Comparison of ENCODE assay signal across 8 cellular contexts in the genomic region with DNA sequence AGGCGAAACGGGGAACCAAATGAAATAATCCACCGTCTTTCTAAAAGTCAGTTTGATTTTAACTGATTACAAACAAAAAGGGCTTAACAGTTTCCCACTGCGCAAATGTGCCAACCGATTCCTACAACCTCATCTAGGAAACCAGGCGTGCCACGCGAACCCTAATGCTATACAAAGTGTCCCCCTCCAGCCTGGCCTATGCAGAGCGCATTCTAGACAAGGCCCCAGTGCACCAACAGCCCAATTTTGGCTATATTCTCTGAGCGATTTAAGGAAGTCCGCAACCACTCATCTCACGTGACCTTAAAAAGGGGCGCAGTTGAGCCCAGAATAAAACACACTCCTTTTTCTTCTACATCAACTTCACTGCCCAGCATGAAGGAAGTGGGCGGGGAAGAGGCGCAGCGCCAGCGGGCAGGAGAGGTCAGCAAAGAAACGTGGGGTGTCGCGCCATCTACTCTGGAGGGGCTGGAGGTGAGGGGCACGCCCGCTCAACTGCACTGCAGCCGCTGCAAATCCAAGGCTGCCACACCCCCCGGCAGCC. TPM values are rescaled to one million over a fixed set of nuclear protein-coding genes. Genes with fewer than 3 reads are reported as not detected.
DNase-seq lines count a peak whose midpoint lies in the region; ATAC-seq and TF ChIP-seq lines count a peak whose summit lies in the region.

No MANE protein-coding gene starts in this region.

- TF ChIP-seq POLR2A in upper lobe of left lung (IDR thresholded peaks at IDR 0.05): no peak

- peak; percentile 38 for ATAC-seq in GM21381 (IDR thresholded peaks at IDR 0.05; ENCODE audit: unreplicated experiment)
- peak; percentile 61 to 72 for ATAC-seq in upper lobe of left lung (ENCODE audit: low FRiP score in 2 of 2)

- TF ChIP-seq EP300 in upper lobe of left lung (IDR thresholded peaks at IDR 0.05): no peak

- no peaks in the 10 kb centered on the region for H3K9me3 ChIP-seq in upper lobe of left lung

- DNase-seq in HL-60 (ENCODE audit: low read depth in 1 of 2, low spot score in 1 of 2) (peak; percentile 48 to 74), T1000 (lab: John Stamatoyannopoulos, UW) (peak; percentile 45), epidermal melanocyte (ENCODE audit: insufficient read length, low spot score) (peak; percentile 25), mucosa of gallbladder (ENCODE audit: low spot score) (peak; percentile 60), upper lobe of left lung (peak; percentile 80 to 91), kidney glomerular epithelial cell (lab: John Stamatoyannopoulos, UW) (no peak)

- H3K27me3 ChIP-seq in HL-60 (ENCODE audit: insufficient read depth, poor library complexity, severe bottlenecking) (no peaks in the 10 kb centered on the region), upper lobe of left lung (no peaks in the 10 kb centered on the region)

- H3K4me3 ChIP-seq in GM08714 (ENCODE audit: low read length): peak overlapping the region; percentile 90
- H3K4me3 ChIP-seq in HL-60 (replicated peaks; ENCODE audit: insufficient read depth, low read length): peak overlapping the region; percentile 68
- H3K4me3 ChIP-seq in upper lobe of left lung: peak overlapping the region; percentile 86 to 100 (median 88)

- H3K36me3 ChIP-seq in upper lobe of left lung: no peaks in the 10 kb centered on the region

- TF ChIP-seq CTCF in HL-60 (IDR thresholded peaks at IDR 0.05; ENCODE audit: insufficient read depth, low read length) (no peak), upper lobe of left lung (IDR thresholded peaks at IDR 0.05) (peak in 1 of 6 experiments; percentile 5)

- 1 to 2% methylated on average over 22 to 24 of the region's 24 CpGs for WGBS in upper lobe of left lung, 2 donors

- peak overlapping the region; percentile 99 for H3K27ac ChIP-seq in HL-60 (replicated peaks)
- peak overlapping the region; percentile 98 to 100 (median 99) for H3K27ac ChIP-seq in upper lobe of left lung

- peaks cover 38 to 55% (median 42%) of the 10 kb centered on the region in 4 donors for H3K4me1 ChIP-seq in upper lobe of left lung

RNA-seq across cellular contexts. Expression of a gene that starts 0.8 kb away (rescaled TPM):
- total RNA-seq in mucosa of gallbladder (35.7 TPM), upper lobe of left lung (10 to 100 TPM; 27.1 to 62.9 (median 40.7) TPM)

RNA-seq across cellular contexts. Expression of a gene that starts 51.7 kb away (rescaled TPM):
- total RNA-seq in mucosa of gallbladder (not detected), upper lobe of left lung (not detected)
